Comparison of ENCODE assay signal across 1 cellular context in the genomic region with DNA sequence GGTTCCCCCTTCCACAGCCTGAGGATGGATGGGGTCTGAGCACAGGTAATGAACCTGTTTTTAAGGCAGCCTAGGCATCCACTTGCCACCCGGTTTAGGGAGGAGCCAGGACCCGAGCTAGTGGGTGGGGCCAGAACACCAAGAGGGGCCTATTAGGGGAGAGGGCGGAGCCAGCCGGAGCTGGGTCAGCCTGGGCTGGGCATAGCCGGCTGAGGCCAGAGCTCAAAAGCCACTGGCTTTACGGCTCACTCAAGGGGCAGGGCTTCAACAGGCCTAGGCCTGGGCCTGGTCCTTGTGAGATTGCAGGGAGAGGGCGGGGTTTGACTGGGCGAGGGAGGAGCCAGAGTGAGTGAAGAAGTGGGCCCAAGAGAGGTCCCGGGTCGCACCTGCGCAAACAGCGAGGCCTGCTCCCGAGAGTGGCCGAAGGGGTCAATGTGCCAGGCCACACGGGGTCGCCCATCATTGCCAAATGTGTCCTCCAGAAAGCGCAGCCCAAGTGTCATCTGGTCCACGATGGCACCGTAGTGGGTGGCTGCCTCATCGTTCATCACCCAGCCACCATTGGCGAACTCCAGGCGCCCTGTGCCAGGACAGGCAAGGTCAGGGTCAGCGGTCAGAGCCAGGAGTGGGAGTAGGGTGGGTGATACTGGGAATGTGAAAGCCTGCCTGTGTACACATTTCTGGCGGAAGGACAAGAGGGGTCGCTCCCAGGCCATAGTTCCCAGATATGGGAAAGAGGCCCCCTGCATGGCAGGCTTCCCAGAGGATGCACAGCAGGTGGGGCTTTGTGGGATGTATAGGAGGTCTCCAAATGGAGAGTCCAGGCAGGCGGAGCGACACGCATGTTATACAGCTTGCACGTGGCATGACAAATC.
TF ChIP-seq lines count a peak whose summit lies in the region.

No MANE protein-coding gene starts in this region.

TF ChIP-seq in SK-N-SH, 30 proteins besides CTCF, POLR2A, EP300 and RAD21 (continued from another document):
- TF ChIP-seq, protein P1, sequence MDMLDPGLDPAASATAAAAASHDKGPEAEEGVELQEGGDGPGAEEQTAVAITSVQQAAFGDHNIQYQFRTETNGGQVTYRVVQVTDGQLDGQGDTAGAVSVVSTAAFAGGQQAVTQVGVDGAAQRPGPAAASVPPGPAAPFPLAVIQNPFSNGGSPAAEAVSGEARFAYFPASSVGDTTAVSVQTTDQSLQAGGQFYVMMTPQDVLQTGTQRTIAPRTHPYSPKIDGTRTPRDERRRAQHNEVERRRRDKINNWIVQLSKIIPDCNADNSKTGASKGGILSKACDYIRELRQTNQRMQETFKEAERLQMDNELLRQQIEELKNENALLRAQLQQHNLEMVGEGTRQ (IDR thresholded peaks at IDR 0.05; ENCODE audit: borderline replicate concordance, low read depth, low read length), result no peak
- TF ChIP-seq RCOR1 (IDR thresholded peaks at IDR 0.05; ENCODE audit: low read length) (no peak), FOXM1 (IDR thresholded peaks at IDR 0.05; ENCODE audit: low read depth) (no peak), ELF1 (IDR thresholded peaks at IDR 0.05) (no peak), JUND (IDR thresholded peaks at IDR 0.05) (no peak), CHD2 (IDR thresholded peaks at IDR 0.05; ENCODE audit: low read length, partially characterized antibody) (no peak), POLR2AphosphoS5 (IDR thresholded peaks at IDR 0.05; ENCODE audit: low read depth, low read length) (no peak)
- TF ChIP-seq, protein P2, sequence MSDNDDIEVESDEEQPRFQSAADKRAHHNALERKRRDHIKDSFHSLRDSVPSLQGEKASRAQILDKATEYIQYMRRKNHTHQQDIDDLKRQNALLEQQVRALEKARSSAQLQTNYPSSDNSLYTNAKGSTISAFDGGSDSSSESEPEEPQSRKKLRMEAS (IDR thresholded peaks at IDR 0.05; ENCODE audit: low read depth), result no peak
